8 cellular contexts compared by ENCODE assay signal in genomic region chr14:50085570-50086315, GRCh38. TPM values are rescaled to one million over a fixed set of nuclear protein-coding genes. Genes with fewer than 3 reads are reported as not detected.
DNase-seq lines count a peak whose midpoint lies in the region; ATAC-seq lines count a peak whose summit lies in the region.

No MANE protein-coding gene starts in this region.

- peaks cover 13% of the 10 kb centered on the region for H3K36me3 Mint-ChIP-seq in activated naive CD8-positive, alpha-beta T cell treated with anti-CD3 and anti-CD28 coated beads, Interleukin-2, amount 10 ng/mL, durations not matched to agents 7 days and 5 days

- peaks cover 76% of the 10 kb centered on the region for H3K4me1 Mint-ChIP-seq in activated naive CD8-positive, alpha-beta T cell treated with anti-CD3 and anti-CD28 coated beads, Interleukin-2, amount 10 ng/mL, durations not matched to agents 7 days and 5 days

- POLR2A ChIA-PET in activated naive CD8-positive, alpha-beta T cell treated with anti-CD3 and anti-CD28 coated beads, Interleukin-2, amount 10 ng/mL, durations not matched to agents 7 days and 5 days (lab: Charles Lee) = interaction anchor here (0.7 to 5.7 kb wide), 16 partner anchors 10 to 465 kb away, joined by 3 to 83 read pairs (median 4); partner anchors contain the start of genes KLHDC2, MGAT2, NEMF and RPL36AL

- peak overlapping the region; percentile 94 for H3K27ac Mint-ChIP-seq in activated naive CD8-positive, alpha-beta T cell treated with anti-CD3 and anti-CD28 coated beads, Interleukin-2, amount 10 ng/mL, durations not matched to agents 7 days and 5 days

- ATAC-seq in GM19351 (IDR thresholded peaks at IDR 0.05; ENCODE audit: unreplicated experiment) (peak; percentile 60), HG03342 (IDR thresholded peaks at IDR 0.05; ENCODE audit: unreplicated experiment) (peak; percentile 57)
- no peak for ATAC-seq in activated naive CD8-positive, alpha-beta T cell treated with anti-CD3 and anti-CD28 coated beads, Interleukin-2, amount 10 ng/mL, durations not matched to agents 7 days and 5 days (ENCODE audit: low read depth)

- no peaks in the 10 kb centered on the region for H3K27me3 Mint-ChIP-seq in activated naive CD8-positive, alpha-beta T cell treated with anti-CD3 and anti-CD28 coated beads, Interleukin-2, amount 10 ng/mL, durations not matched to agents 7 days and 5 days

- peak; percentile 51 for DNase-seq in CD1c-positive myeloid dendritic cell (ENCODE audit: extremely low spot score)
- no peak for DNase-seq in activated naive CD8-positive, alpha-beta T cell treated with anti-CD3 and anti-CD28 coated beads, Interleukin-2, amount 10 ng/mL, durations not matched to agents 7 days and 5 days
- DNase-seq in stimulated activated CD4-positive, alpha-beta T cell treated with anti-CD3 and anti-CD28 coated beads, Interleukin-1b, Interleukin-23, amount 100 ng/mL, for 48 hours = peak; percentile 61
- DNase-seq in NCI-H1436 treated with DMSO at 0.1 percent for 48 hours (lab: John Stamatoyannopoulos, UW) = no peak
- no peak for DNase-seq in NCI-H187 treated with DMSO at 0.1 percent for 48 hours (lab: John Stamatoyannopoulos, UW)
- no peak for DNase-seq in NCI-H2107 treated with DMSO at 0.1 percent for 48 hours (lab: John Stamatoyannopoulos, UW; ENCODE audit: unreplicated experiment)

- H3K9me3 Mint-ChIP-seq in activated naive CD8-positive, alpha-beta T cell treated with anti-CD3 and anti-CD28 coated beads, Interleukin-2, amount 10 ng/mL, durations not matched to agents 7 days and 5 days = no peaks in the 10 kb centered on the region

- peak overlapping the region; percentile 69 for H3K4me3 Mint-ChIP-seq in activated naive CD8-positive, alpha-beta T cell treated with anti-CD3 and anti-CD28 coated beads, Interleukin-2, amount 10 ng/mL, durations not matched to agents 7 days and 5 days

RNA-seq across cellular contexts. Expression of gene VCPKMT, which starts 30.6 kb away (rescaled TPM):
- total RNA-seq in activated naive CD8-positive, alpha-beta T cell treated with anti-CD3 and anti-CD28 coated beads, Interleukin-2, amount 10 ng/mL, durations not matched to agents 7 days and 5 days = 10 to 100 TPM; 12.9 to 14.9 TPM

Comparison
In these comparisons a context has a peak if more than half of its experiments do, and no peak if none do; other contexts are left out.
1. DNase-seq: peak in CD1c-positive myeloid dendritic cell (single experiment) and stimulated activated CD4-positive, alpha-beta T cell treated with anti-CD3 and anti-CD28 coated beads, Interleukin-1b, Interleukin-23, amount 100 ng/mL, for 48 hours (single experiment); none in activated naive CD8-positive, alpha-beta T cell treated with anti-CD3 and anti-CD28 coated beads, Interleukin-2, amount 10 ng/mL, durations not matched to agents 7 days and 5 days (single experiment), NCI-H1436 treated with DMSO at 0.1 percent for 48 hours (single experiment), NCI-H187 treated with DMSO at 0.1 percent for 48 hours (single experiment) and NCI-H2107 treated with DMSO at 0.1 percent for 48 hours (single experiment).